ENCODE assay signal across 9 cellular contexts in the genomic region with DNA sequence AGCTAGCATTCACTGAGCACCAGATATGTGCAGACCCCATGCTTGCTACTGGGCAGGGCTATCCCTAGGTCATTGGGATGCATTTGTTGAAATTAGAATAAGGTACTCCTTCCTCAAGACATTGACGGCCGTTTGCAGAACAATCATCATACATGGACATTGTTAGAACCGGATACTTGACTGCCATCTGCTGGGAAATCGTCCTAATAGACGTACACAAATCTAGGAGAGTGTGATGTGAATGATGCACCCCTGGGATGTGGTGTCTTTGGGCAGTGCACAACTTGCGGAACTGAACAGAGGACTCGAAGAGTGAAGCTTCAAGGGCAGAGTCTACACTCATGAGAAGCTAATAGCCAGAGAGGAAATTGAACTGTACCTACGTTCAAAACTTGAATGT. TPM values are rescaled to one million over a fixed set of nuclear protein-coding genes. Genes with fewer than 3 reads are reported as not detected.
DNase-seq lines count a peak whose midpoint lies in the region; ATAC-seq and TF ChIP-seq lines count a peak whose summit lies in the region.
"Had no signal": no experiment of that assay in that cellular context is flagged by ENCODE, and none has a peak within 500 bp of the region (broad histone marks: within the 10 kb centered on the region; RNA-seq: fewer than 3 reads in every experiment).

No MANE protein-coding gene starts in this region.

- CTCF ChIA-PET in CD8-positive, alpha-beta memory T cell (lab: Charles Lee): no interaction called here

- DNase-seq in DMS153 treated with DMSO at 0.1 percent for 48 hours (lab: John Stamatoyannopoulos, UW; ENCODE audit: unreplicated experiment) (peak; percentile 25), HS-27A (ENCODE audit: low read depth) (peak; percentile 23), SK-MEL-5 (ENCODE audit: low read depth, low spot score) (peak; percentile 80), foreskin fibroblast (peak; percentile 38 to 65), DMS79 treated with DMSO at 0.1 percent for 48 hours (lab: John Stamatoyannopoulos, UW) (no peak)
- DNase-seq in CD8-positive, alpha-beta memory T cell: no peak
- DNase-seq: left cardiac atrium had no signal

- H3K4me1 ChIP-seq in CD8-positive, alpha-beta memory T cell (ENCODE audit: insufficient read depth, low read length): no peaks in the 10 kb centered on the region

- no peak overlapping the region for H3K27ac Mint-ChIP-seq in CD8-positive, alpha-beta memory T cell

- peaks cover under 1 to 2% (median 1%) of the 10 kb centered on the region in 3 donors for H3K4me1 Mint-ChIP-seq in CD8-positive, alpha-beta memory T cell

- peaks cover 6% of the 10 kb centered on the region in 2 donors for H3K27me3 Mint-ChIP-seq in CD8-positive, alpha-beta memory T cell

- no peak overlapping the region for H3K4me3 ChIP-seq in foreskin fibroblast (ENCODE audit: low read depth in 1 of 2, low read length in 2 of 2)
- no peak overlapping the region for H3K4me3 ChIP-seq in CD8-positive, alpha-beta memory T cell (ENCODE audit: low read length)

- in situ Hi-C loops in SK-MEL-5 (cut with HindIII; ENCODE audit: low pct_unique_long_range_greater_than_20kb, low sequenced_read_pairs): no loop called here

- no peaks in the 10 kb centered on the region for H3K9me3 Mint-ChIP-seq in CD8-positive, alpha-beta memory T cell

- POLR2A ChIA-PET in CD8-positive, alpha-beta memory T cell (lab: Charles Lee): no interaction called here

- no peaks in the 10 kb centered on the region for H3K36me3 ChIP-seq in CD8-positive, alpha-beta memory T cell (ENCODE audit: insufficient read depth, low read length)

- no peak overlapping the region for H3K27ac ChIP-seq in CD8-positive, alpha-beta memory T cell (ENCODE audit: low read depth, low read length)

- H3K27me3 ChIP-seq in CD8-positive, alpha-beta memory T cell (ENCODE audit: insufficient read depth, low read length, poor library complexity, severe bottlenecking): no peaks in the 10 kb centered on the region

- ATAC-seq in GM21360 (IDR thresholded peaks at IDR 0.05; ENCODE audit: unreplicated experiment): no peak
- ATAC-seq in HG02678 (IDR thresholded peaks at IDR 0.05; ENCODE audit: unreplicated experiment): no peak

- H3K4me3 Mint-ChIP-seq in CD8-positive, alpha-beta memory T cell: no peak overlapping the region

- no peaks in the 10 kb centered on the region for H3K36me3 Mint-ChIP-seq in CD8-positive, alpha-beta memory T cell

- peak; percentile 30 for TF ChIP-seq CTCF in foreskin fibroblast (IDR thresholded peaks at IDR 0.05; ENCODE audit: low read depth, low read length)

- no peaks in the 10 kb centered on the region for H3K9me3 ChIP-seq in CD8-positive, alpha-beta memory T cell (ENCODE audit: low read length)

RNA-seq across cellular contexts. Expression of gene MYO18B, which starts 35.9 kb away (rescaled TPM):
- not detected in 2 replicates for total RNA-seq in SK-MEL-5 (2014; rRNA removed; shearing (Covaris generic))
- polyA plus RNA-seq in SK-MEL-5 (2015; cell fraction: cytosol; rRNA removed): not detected in 2 replicates
- not detected in 2 replicates for polyA plus RNA-seq in SK-MEL-5 (2015; cell fraction: nucleus; rRNA removed)
- under 1 TPM; 0.59 to 0.84 TPM for total RNA-seq in CD8-positive, alpha-beta memory T cell
- 0.06 TPM for polyA plus RNA-seq in CD8-positive, alpha-beta memory T cell

Comparison
In these comparisons a context has a peak if more than half of its experiments do, and no peak if none do; other contexts are left out.
1. DNase-seq: peak in DMS153 treated with DMSO at 0.1 percent for 48 hours (single experiment), HS-27A (single experiment), SK-MEL-5 (single experiment) and foreskin fibroblast (2 of 2); none in CD8-positive, alpha-beta memory T cell (0 of 5) and DMS79 treated with DMSO at 0.1 percent for 48 hours (single experiment).